Comparison of ENCODE assay signal across 8 cellular contexts in genomic region chr6:33288141-33288941, GRCh38. TPM values are rescaled to one million over a fixed set of nuclear protein-coding genes. Genes with fewer than 3 reads are reported as not detected.
DNase-seq lines count a peak whose midpoint lies in the region; TF ChIP-seq lines count a peak whose summit lies in the region.

No MANE protein-coding gene starts in this region.

- peaks cover 5 to 20% (median 11%) of the 10 kb centered on the region in 4 donors for H3K4me1 ChIP-seq in Peyer's patch
- H3K4me1 ChIP-seq in esophagus squamous epithelium: peaks cover 21 to 41% (median 25%) of the 10 kb centered on the region in 3 donors
- peaks cover 18% of the 10 kb centered on the region for H3K4me1 ChIP-seq in rectal smooth muscle tissue (ENCODE audit: control insufficient read depth, insufficient read depth, low read length)

- H3K4me3 ChIP-seq in GM12865 (ENCODE audit: low read depth, low read length): peak overlapping the region; percentile 79
- peak overlapping the region; percentile 66 to 86 (median 70) for H3K4me3 ChIP-seq in Peyer's patch
- H3K4me3 ChIP-seq in esophagus squamous epithelium: peak overlapping the region; percentile 53 to 84 (median 82)
- peak overlapping the region; percentile 66 for H3K4me3 ChIP-seq in rectal smooth muscle tissue (ENCODE audit: low read length)

- no peak for TF ChIP-seq POLR2A in Peyer's patch (IDR thresholded peaks at IDR 0.05)
- TF ChIP-seq POLR2A in esophagus squamous epithelium (IDR thresholded peaks at IDR 0.05): no peak

- TF ChIP-seq CTCF in GM12865 (IDR thresholded peaks at IDR 0.05; ENCODE audit: insufficient read depth, low read depth, low read length, missing control alignments) (no peak), Peyer's patch (IDR thresholded peaks at IDR 0.05) (no peak), esophagus squamous epithelium (IDR thresholded peaks at IDR 0.05) (no peak)

- WGBS in esophagus squamous epithelium, 2 donors: 3 to 19% methylated on average over 11 to 19 of the region's 23 CpGs

- no peak for DNase-seq in GM12865 (ENCODE audit: low read depth)
- no peak for DNase-seq in Peyer's patch
- no peak for DNase-seq in esophagus squamous epithelium (lab: John Stamatoyannopoulos, UW)
- DNase-seq in NCI-H187 treated with DMSO at 0.1 percent for 48 hours (lab: John Stamatoyannopoulos, UW): no peak
- DNase-seq in NCI-H1930 (lab: John Stamatoyannopoulos, UW): no peak
- no peak for DNase-seq in cerebellar cortex (ENCODE audit: low spot score)
- DNase-seq in foreskin melanocyte: no peak

- no peaks in the 10 kb centered on the region for H3K27me3 ChIP-seq in Peyer's patch
- no peaks in the 10 kb centered on the region for H3K27me3 ChIP-seq in esophagus squamous epithelium
- H3K27me3 ChIP-seq in rectal smooth muscle tissue (ENCODE audit: control insufficient read depth, insufficient read depth, low read length): no peaks in the 10 kb centered on the region

- H3K27ac ChIP-seq in Peyer's patch (peak overlapping the region in 3 of 4 donors; percentile 60 to 80 (median 71)), esophagus squamous epithelium (peak overlapping the region; percentile 68 to 92 (median 82)), rectal smooth muscle tissue (ENCODE audit: low read depth, low read length) (peak overlapping the region; percentile 65)

- H3K36me3 ChIP-seq in Peyer's patch (peaks cover 0 to 60% (median 0%) of the 10 kb centered on the region in 3 donors), esophagus squamous epithelium (peaks cover 12 to 76% (median 22%) of the 10 kb centered on the region in 3 donors), rectal smooth muscle tissue (ENCODE audit: control insufficient read depth, insufficient read depth, low read length) (peaks cover 12% of the 10 kb centered on the region)

- H3K9me3 ChIP-seq in Peyer's patch (no peaks in the 10 kb centered on the region), esophagus squamous epithelium (no peaks in the 10 kb centered on the region)

- intact Hi-C loops in esophagus squamous epithelium (cut with DNase I): no loop called here

- peak overlapping the region; percentile 13 for H3K9ac ChIP-seq in rectal smooth muscle tissue (ENCODE audit: low read length)

RNA-seq across cellular contexts. Expression of gene WDR46, which starts 0.7 kb away (rescaled TPM):
- 100 to 1,000 TPM in 1 of 4 donors, 10 to 100 TPM in 3; 22.1 to 102 (median 34.3) TPM for total RNA-seq in Peyer's patch
- total RNA-seq in esophagus squamous epithelium: 10 to 100 TPM; 30.0 to 62.3 (median 55.6) TPM

RNA-seq across cellular contexts. Expression of gene PFDN6, which starts 1.1 kb away (rescaled TPM):
- total RNA-seq in Peyer's patch: 10 to 100 TPM; 12.4 to 24.8 (median 14.4) TPM
- total RNA-seq in esophagus squamous epithelium: 10 to 100 TPM; 28.6 to 71.0 (median 43.5) TPM

RNA-seq across cellular contexts. Expression of gene RGL2, which starts 10.4 kb away (rescaled TPM):
- total RNA-seq in Peyer's patch: 10 to 100 TPM; 15.4 to 89.1 (median 39.4) TPM
- total RNA-seq in esophagus squamous epithelium: 10 to 100 TPM; 54.9 to 78.7 (median 63.2) TPM

RNA-seq across cellular contexts. Expression of gene B3GALT4, which starts 11.4 kb away (rescaled TPM):
- total RNA-seq in Peyer's patch (10 to 100 TPM in 3 of 4 donors, 1 to 10 TPM in 1; 8.3 to 33.1 (median 28.5) TPM), esophagus squamous epithelium (10 to 100 TPM in 3 of 4 donors, 1 to 10 TPM in 1; 9.4 to 31.1 (median 15.0) TPM)

RNA-seq across cellular contexts. Expression of gene RPS18, which starts 16.5 kb away (rescaled TPM):
- total RNA-seq in Peyer's patch (1,000 to 10,000 TPM in 2 of 4 donors, 100 to 1,000 TPM in 2; 697 to 1,875 (median 903) TPM), esophagus squamous epithelium (1,000 to 10,000 TPM; 1,955 to 5,522 (median 4,042) TPM)
